In genomic region chr7:47474937-47475879, GRCh38 we compare ENCODE assay signal across 7 cellular contexts.
DNase-seq lines count a peak whose midpoint lies in the region; ATAC-seq and TF ChIP-seq lines count a peak whose summit lies in the region.

No MANE protein-coding gene starts in this region.

- H3K4me2 ChIP-seq in neuronal stem cell (ENCODE audit: insufficient read depth, low read length, poor library complexity, severe bottlenecking): no peak overlapping the region

- no peak overlapping the region for H3K27ac ChIP-seq in neuronal stem cell (replicated peaks; ENCODE audit: low read length)

- no peak overlapping the region for H4K91ac ChIP-seq in neuronal stem cell (ENCODE audit: low read depth, low read length, poor library complexity)

- H3K18ac ChIP-seq in neuronal stem cell (ENCODE audit: low read length): peak overlapping the region; percentile 29

- no peak overlapping the region for H2BK5ac ChIP-seq in neuronal stem cell (ENCODE audit: low read length)

- peaks cover 31% of the 10 kb centered on the region for H3K79me1 ChIP-seq in neuronal stem cell (ENCODE audit: low read depth, low read length)

- peaks cover 4 to 50% of the 10 kb centered on the region in 2 donors for H3K4me1 ChIP-seq in neuronal stem cell (ENCODE audit: control insufficient read depth in 2 of 2, insufficient read depth in 1 of 2, low read depth in 1 of 2, low read length in 2 of 2)

- no peak overlapping the region for H2BK12ac ChIP-seq in neuronal stem cell (ENCODE audit: low read length)

- H3K4me3 ChIP-seq in GM12864 (ENCODE audit: low read depth, low read length): no peak overlapping the region
- H3K4me3 ChIP-seq in neuronal stem cell (ENCODE audit: low read length in 2 of 2): peak overlapping the region in 1 of 2 donors; percentile 16

- H2AFZ ChIP-seq in neuronal stem cell (ENCODE audit: low read length): no peak overlapping the region

- no peak overlapping the region for H2BK15ac ChIP-seq in neuronal stem cell (ENCODE audit: low read length)

- no peak overlapping the region for H2BK120ac ChIP-seq in neuronal stem cell (ENCODE audit: low read depth, low read length)

- no peak overlapping the region for H3K14ac ChIP-seq in neuronal stem cell (ENCODE audit: low read length)

- no peak overlapping the region for H3K9ac ChIP-seq in neuronal stem cell (ENCODE audit: low read depth, low read length, poor library complexity)

- no peak overlapping the region for H2AK5ac ChIP-seq in neuronal stem cell (ENCODE audit: low read depth, low read length)

- peaks cover 0 to 6% of the 10 kb centered on the region in 2 donors for H3K36me3 ChIP-seq in neuronal stem cell (replicated peaks in 1 of 2; ENCODE audit: control insufficient read depth in 2 of 2, insufficient read depth in 2 of 2, low read length in 2 of 2)

- H3K4ac ChIP-seq in neuronal stem cell (ENCODE audit: low read length): no peak overlapping the region

- peaks cover 0 to 8% of the 10 kb centered on the region in 2 donors for H3K9me3 ChIP-seq in neuronal stem cell (replicated peaks in 1 of 2; ENCODE audit: control insufficient read depth in 2 of 2, insufficient read depth in 1 of 2, low read depth in 1 of 2, low read length in 2 of 2)

- H3K27me3 ChIP-seq in neuronal stem cell (ENCODE audit: control insufficient read depth in 3 of 3, insufficient read depth in 3 of 3, low read depth in 1 of 3, low read length in 3 of 3): no peaks in the 10 kb centered on the region

- WGBS in neuronal stem cell (ENCODE audit: extremely low coverage in 2 of 2, insufficient read length in 2 of 2, insufficient replicate concordance in 1 of 2), 2 donors: 100% methylated on average over 4 of the region's 24 CpGs; no CpG with 5 or more reads in 1 of the 2 donors

- no peak overlapping the region for H3K23ac ChIP-seq in neuronal stem cell (ENCODE audit: low read depth, low read length, poor library complexity)

- peak; percentile 87 for ATAC-seq in GM21447 (IDR thresholded peaks at IDR 0.05; ENCODE audit: unreplicated experiment)
- ATAC-seq in HG03565 (IDR thresholded peaks at IDR 0.05; ENCODE audit: unreplicated experiment): peak; percentile 95

- no peak overlapping the region for H4K8ac ChIP-seq in neuronal stem cell (ENCODE audit: low read depth, low read length)

- peak; percentile 38 for DNase-seq in GM12864 (ENCODE audit: low read depth)
- DNase-seq in SIG-M5 treated with dmso at 0.1 percent for 504 hours (lab: John Stamatoyannopoulos, UW; ENCODE audit: unreplicated experiment): peak; percentile 93
- peak; percentile 93 for DNase-seq in fibroblast of gingiva (ENCODE audit: low read depth)
- no peak for DNase-seq in neuronal stem cell (ENCODE audit: low spot score)
- DNase-seq in SK-N-DZ (ENCODE audit: low spot score): no peak

- no peak for TF ChIP-seq CTCF in GM12864 (IDR thresholded peaks at IDR 0.05; ENCODE audit: low read depth, low read length, missing control alignments)

Comparison
In these comparisons a context has a peak if more than half of its experiments do, and no peak if none do; other contexts are left out.
1. DNase-seq: peak in GM12864 (single experiment), SIG-M5 treated with dmso at 0.1 percent for 504 hours (single experiment) and fibroblast of gingiva (single experiment); none in neuronal stem cell (single experiment) and SK-N-DZ (single experiment).